ENCODE assay signal across 21 cellular contexts in the genomic region with DNA sequence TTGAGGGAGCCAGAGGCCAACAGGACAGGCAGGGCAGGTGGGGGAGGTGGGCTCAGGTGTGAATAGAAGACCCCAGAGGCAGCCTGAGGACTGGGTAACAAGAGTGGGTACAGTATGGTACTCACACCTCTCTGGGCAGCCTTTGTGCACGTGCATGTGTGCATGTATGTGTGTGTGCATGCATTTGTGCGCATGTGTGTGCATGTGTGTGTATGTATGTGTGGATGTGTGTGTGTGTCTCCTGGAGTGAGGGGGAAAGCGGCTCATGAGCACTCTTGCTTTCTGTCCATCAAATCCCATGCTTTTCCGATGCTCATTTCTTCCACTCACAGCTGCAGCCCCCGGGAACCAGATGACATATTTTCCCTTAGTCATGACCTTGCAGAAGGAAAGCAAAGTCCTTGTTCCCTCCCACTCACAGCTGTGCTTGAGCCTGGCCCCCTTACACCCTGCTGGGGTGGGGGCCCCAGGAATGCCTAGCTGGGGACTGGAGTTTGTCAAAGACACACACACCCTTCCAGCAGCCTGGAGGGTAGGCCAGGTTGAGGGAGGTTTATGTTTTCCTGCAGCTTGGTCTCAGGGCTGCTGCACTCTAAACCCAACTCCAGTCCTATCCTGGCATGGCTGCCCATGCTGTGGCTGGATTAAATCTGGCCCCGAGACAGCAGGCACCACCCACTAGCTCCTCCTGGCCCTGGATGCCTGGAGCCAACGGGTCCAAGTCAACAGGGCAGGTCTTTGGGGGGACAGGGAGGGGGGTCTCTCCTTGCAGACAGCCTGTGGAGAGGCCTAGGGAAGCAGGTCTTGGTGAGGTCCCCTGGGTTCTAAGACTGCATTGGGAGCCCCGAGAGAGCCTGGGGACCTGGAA. TPM values are rescaled to one million over a fixed set of nuclear protein-coding genes. Genes with fewer than 3 reads are reported as not detected.
"Had no signal": no experiment of that assay in that cellular context is flagged by ENCODE, and none has a peak within 500 bp of the region (broad histone marks: within the 10 kb centered on the region; RNA-seq: fewer than 3 reads in every experiment).

No MANE protein-coding gene starts in this region.

- DNase-seq: activated naive CD4-positive, alpha-beta T cell treated with Interleukin-2 at 50 U/mL for 16 hours; dorsolateral prefrontal cortex; endodermal cell; erythroblast; islet precursor cell; mammary epithelial cell; mucosa of descending colon; naive thymus-derived CD8-positive, alpha-beta T cell; occipital lobe; stimulated activated CD4-positive, alpha-beta T cell treated with anti-CD3 and anti-CD28 coated beads, Interleukin-1b, Interleukin-23, amount 100 ng/mL, for 48 hours; T-cell; T-helper 9 cell; uterus had no signal

- ATAC-seq: activated CD4-positive, CD25-positive, alpha-beta regulatory T cell treated with anti-CD3 and anti-CD28 coated beads, Interleukin-2, amount 50 U/mL, for 24 hours; gastroesophageal sphincter; left lung; mucosa of descending colon; naive thymus-derived CD8-positive, alpha-beta T cell; sciatic nerve; stimulated activated effector memory CD8-positive, alpha-beta T cell treated with anti-CD3 and anti-CD28 coated beads, Interleukin-12 subunit alpha, Interleukin-12 subunit beta, amount 100 ng/mL, for 72 hours; T-cell had no signal

- H3K27me3 ChIP-seq: ascending aorta, uterus had no signal

- H3K4me3 ChIP-seq: ascending aorta, dorsolateral prefrontal cortex, gastroesophageal sphincter, left lung, mucosa of descending colon, prostate gland, uterus had no signal

- H3K27ac ChIP-seq: ascending aorta, gastroesophageal sphincter, left lung, prostate gland, uterus had no signal

- H3K9me3 ChIP-seq: ascending aorta, gastroesophageal sphincter, left lung, mucosa of descending colon, prostate gland, uterus had no signal

- H3K4me1 ChIP-seq: ascending aorta, gastroesophageal sphincter, left lung, prostate gland had no signal

- H3K36me3 ChIP-seq: ascending aorta, gastroesophageal sphincter, left lung, prostate gland, uterus had no signal

RNA-seq across cellular contexts. Expression of a gene that starts 22.6 kb away (rescaled TPM):
- total RNA-seq: activated CD8-positive, alpha-beta memory T cell treated with anti-CD3 and anti-CD28 coated beads for 36 hours; ascending aorta; gastroesophageal sphincter; mammary epithelial cell; naive thymus-derived CD8-positive, alpha-beta T cell; occipital lobe; sciatic nerve; T-cell had no signal

RNA-seq across cellular contexts. Expression of a gene that starts 56.1 kb away (rescaled TPM):
- total RNA-seq: activated CD8-positive, alpha-beta memory T cell treated with anti-CD3 and anti-CD28 coated beads for 36 hours; ascending aorta; naive thymus-derived CD8-positive, alpha-beta T cell; T-cell had no signal
